12 cellular contexts compared by ENCODE assay signal in genomic region chr2:209974566-209974965, GRCh38.
"Had no signal": no experiment of that assay in that cellular context is flagged by ENCODE, and none has a peak within 500 bp of the region (broad histone marks: within the 10 kb centered on the region; RNA-seq: fewer than 3 reads in every experiment).

No MANE protein-coding gene starts in this region.

- H3K27me3 ChIP-seq: hepatocyte, pancreas, stomach had no signal

- ATAC-seq: activated CD4-positive, CD25-positive, alpha-beta regulatory T cell treated with anti-CD3 and anti-CD28 coated beads, Interleukin-2, amount 50 U/mL, for 24 hours; pancreas had no signal

- H3K4me3 ChIP-seq: hepatocyte, pancreas, skin epidermis, stomach, thoracic aorta had no signal

- H3K36me3 ChIP-seq: pancreas, stomach, thoracic aorta had no signal

- H3K9me3 ChIP-seq: pancreas, stomach, thoracic aorta had no signal

- H3K4me1 ChIP-seq: pancreas, stomach had no signal

- DNase-seq: activated effector memory CD4-positive, alpha-beta T cell treated with anti-CD3 and anti-CD28 coated beads, Interleukin-2, amount 50 U/mL, for 16 hours; activated T-cell treated with anti-CD3 and anti-CD28 coated beads, Interleukin-2, amount 50 U/mL, for 1 hour; anterior cingulate cortex; kidney glomerular epithelial cell; pancreas; stimulated activated CD4-positive, alpha-beta T cell treated with anti-CD3 and anti-CD28 coated beads, Interleukin-4, amount 100 ng/mL, for 4 hours; stomach; T-helper 2 cell had no signal
